Comparison of ENCODE assay signal across 12 cellular contexts in the genomic region with DNA sequence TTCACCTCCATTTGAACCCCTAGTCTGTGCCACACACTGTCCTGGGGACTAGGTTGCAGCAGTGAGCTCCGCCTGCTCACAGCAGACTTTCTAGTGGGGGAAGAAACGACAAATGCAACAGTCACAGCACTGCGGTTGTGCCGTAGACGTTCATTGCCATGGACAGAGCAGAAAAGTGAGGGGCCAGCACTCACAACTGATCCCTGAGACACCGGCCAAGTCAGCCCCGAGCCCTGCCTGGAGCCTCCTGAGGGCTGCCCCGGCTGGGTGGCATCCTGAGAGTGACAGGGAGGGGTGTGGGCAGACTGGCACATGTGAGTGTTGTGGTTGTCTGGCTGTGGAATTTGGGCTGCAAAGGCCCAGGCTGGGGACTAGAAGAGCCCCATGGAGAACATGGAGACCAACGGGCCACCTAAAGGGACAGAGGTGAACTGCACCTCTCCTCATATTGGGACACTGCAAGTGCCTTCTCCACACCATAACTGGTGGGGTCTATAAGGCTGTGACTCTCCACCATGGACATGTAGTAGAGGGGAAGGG. TPM values are rescaled to one million over a fixed set of nuclear protein-coding genes. Genes with fewer than 3 reads are reported as not detected.
DNase-seq lines count a peak whose midpoint lies in the region; ATAC-seq and TF ChIP-seq lines count a peak whose summit lies in the region.
"Had no signal": no experiment of that assay in that cellular context is flagged by ENCODE, and none has a peak within 500 bp of the region (broad histone marks: within the 10 kb centered on the region; RNA-seq: fewer than 3 reads in every experiment).

No MANE protein-coding gene starts in this region.

- TF ChIP-seq CTCF in epithelial cell of esophagus (IDR thresholded peaks at IDR 0.05; ENCODE audit: insufficient read depth, low read depth, low read length, missing control alignments) = peak; percentile 40
- TF ChIP-seq CTCF in spleen (IDR thresholded peaks at IDR 0.05 in 8 of 11, conservative IDR thresholded peaks at IDR 0.05 in 3 of 11) = peak in 1 of 11 experiments; percentile 14

- H3K27ac ChIP-seq in spleen = no peak overlapping the region
- no peak overlapping the region for H3K27ac ChIP-seq in aorta (ENCODE audit: low read depth in 1 of 2, low read length in 2 of 2)
- H3K27ac ChIP-seq: SK-N-MC had no signal

- TF ChIP-seq POLR2A in spleen (IDR thresholded peaks at IDR 0.05) = no peak

- H3K36me3 ChIP-seq in spleen = no peaks in the 10 kb centered on the region
- H3K36me3 ChIP-seq in aorta (ENCODE audit: control insufficient read depth in 1 of 2, insufficient read depth in 2 of 2, low read length in 1 of 2) = no peaks in the 10 kb centered on the region

- WGBS in spleen, 5 donors = 77 to 87% (median 82%) methylated on average over 9 of the region's 9 CpGs; no CpG with 5 or more reads in 1 of the 5 donors
- WGBS in aorta, 2 donors = 78 to 80% methylated on average over 9 of the region's 9 CpGs

- peaks cover 0 to 14% (median 11%) of the 10 kb centered on the region in 6 donors for H3K4me1 ChIP-seq in spleen
- H3K4me1 ChIP-seq in aorta (ENCODE audit: control insufficient read depth in 1 of 2, insufficient read depth in 2 of 2, low read length in 2 of 2) = no peaks in the 10 kb centered on the region

- intact Hi-C loops in Right ventricle myocardium inferior (cut with DNase I) = no loop called here
- intact Hi-C loops in Right ventricle myocardium superior (cut with DNase I) = no loop called here
- intact Hi-C loops in spleen (cut with DNase I; ENCODE audit: low total_unique reads) = no loop called here
- intact Hi-C loops in aorta (cut with DNase I) = no loop called here

- no peak for ATAC-seq in Right ventricle myocardium inferior
- no peak for ATAC-seq in Right ventricle myocardium superior (ENCODE audit: poor library complexity)
- no peak for ATAC-seq in HG03139 (IDR thresholded peaks at IDR 0.05; ENCODE audit: unreplicated experiment)
- no peak for ATAC-seq in aorta (ENCODE audit: low FRiP score)

- H3K4me3 ChIP-seq in epithelial cell of esophagus (ENCODE audit: low read length) (no peak overlapping the region), spleen (no peak overlapping the region), aorta (ENCODE audit: low read length in 2 of 2) (no peak overlapping the region)
- H3K4me3 ChIP-seq: SK-N-MC had no signal

- peaks cover 0 to 35% (median 27%) of the 10 kb centered on the region in 7 donors for H3K27me3 ChIP-seq in spleen (replicated peaks in 1 of 7)
- peaks cover 0 to 2% of the 10 kb centered on the region in 2 donors for H3K27me3 ChIP-seq in aorta (ENCODE audit: control insufficient read depth in 1 of 2, insufficient read depth in 2 of 2, low read length in 1 of 2)

- DNase-seq in Right ventricle myocardium inferior (ENCODE audit: missing footprints) = peak; percentile 49
- DNase-seq in Right ventricle myocardium superior = no peak
- peak; percentile 43 for DNase-seq in NAMALWA (ENCODE audit: low spot score)
- no peak for DNase-seq in epithelial cell of esophagus (ENCODE audit: low read depth)
- DNase-seq in spleen = peak; percentile 43
- DNase-seq in NCI-H1930 (lab: John Stamatoyannopoulos, UW) = no peak
- DNase-seq in aorta = no peak
- DNase-seq: activated naive CD4-positive, alpha-beta T cell treated with anti-CD3 and anti-CD28 coated beads for 36 hours had no signal

- H3K9me3 ChIP-seq in spleen (peaks cover 0 to 15% (median 0%) of the 10 kb centered on the region in 8 donors), aorta (ENCODE audit: control insufficient read depth, low read length) (peaks cover 1% of the 10 kb centered on the region)

RNA-seq across cellular contexts. Expression of gene DUSP9, which starts 4.6 kb away (rescaled TPM):
- 0.19 TPM for total RNA-seq in Right ventricle myocardium inferior
- total RNA-seq in Right ventricle myocardium superior = not detected
- total RNA-seq in spleen = under 1 TPM in 1 of 7 donors, not detected in 6; 0.17 TPM
- under 1 TPM in 1 of 3 donors, not detected in 2; 0.09 TPM for polyA plus RNA-seq in spleen
- total RNA-seq in aorta = not detected
- polyA plus RNA-seq in aorta = not detected
- total RNA-seq: fibroblast of villous mesenchyme, LHCN-M2 had no signal

RNA-seq across cellular contexts. Expression of gene PNCK, which starts 22.0 kb away (rescaled TPM):
- total RNA-seq in Right ventricle myocardium inferior (11.3 TPM), Right ventricle myocardium superior (8.1 TPM), spleen (1 to 10 TPM in 2 of 7 donors, under 1 TPM in 1, not detected in 4; 0.73 to 1.2 (median 1.0) TPM), aorta (1 to 10 TPM; 4.3 to 4.9 TPM)
- polyA plus RNA-seq in spleen (under 1 TPM; 0.18 to 0.35 (median 0.22) TPM), aorta (1 to 10 TPM in 1 of 2 donors, not detected in 1; 3.0 TPM)
- total RNA-seq: LHCN-M2 had no signal

RNA-seq across cellular contexts. Expression of gene SLC6A8, which starts 36.1 kb away (rescaled TPM):
- 178 TPM for total RNA-seq in Right ventricle myocardium inferior
- total RNA-seq in Right ventricle myocardium superior = 192 TPM
- 10 to 100 TPM in 5 of 7 donors, 1 to 10 TPM in 2; 6.7 to 72.9 (median 14.7) TPM for total RNA-seq in spleen
- 1 to 10 TPM; 3.2 to 5.3 (median 3.2) TPM for polyA plus RNA-seq in spleen
- 10 to 100 TPM; 16.2 to 26.7 TPM for total RNA-seq in aorta
- polyA plus RNA-seq in aorta = 10 to 100 TPM; 13.9 to 14.7 TPM

RNA-seq across cellular contexts. Expression of gene CCNQ, which starts 52.7 kb away (rescaled TPM):
- total RNA-seq in Right ventricle myocardium inferior (42.6 TPM), Right ventricle myocardium superior (40.7 TPM), spleen (10 to 100 TPM; 17.5 to 32.0 (median 21.7) TPM), aorta (10 to 100 TPM; 13.5 to 13.6 TPM)
- polyA plus RNA-seq in spleen (10 to 100 TPM; 58.6 to 67.3 (median 59.6) TPM), aorta (10 to 100 TPM; 28.8 to 40.3 TPM)

Comparison
In these comparisons a context has a peak if more than half of its experiments do, and no peak if none do; other contexts are left out.
1. DNase-seq: peak in Right ventricle myocardium inferior (single experiment), NAMALWA (single experiment) and spleen (single experiment); none in Right ventricle myocardium superior (single experiment), epithelial cell of esophagus (single experiment), NCI-H1930 (0 of 2) and aorta (0 of 2).